ENCODE assay signal across 8 cellular contexts in the genomic region with DNA sequence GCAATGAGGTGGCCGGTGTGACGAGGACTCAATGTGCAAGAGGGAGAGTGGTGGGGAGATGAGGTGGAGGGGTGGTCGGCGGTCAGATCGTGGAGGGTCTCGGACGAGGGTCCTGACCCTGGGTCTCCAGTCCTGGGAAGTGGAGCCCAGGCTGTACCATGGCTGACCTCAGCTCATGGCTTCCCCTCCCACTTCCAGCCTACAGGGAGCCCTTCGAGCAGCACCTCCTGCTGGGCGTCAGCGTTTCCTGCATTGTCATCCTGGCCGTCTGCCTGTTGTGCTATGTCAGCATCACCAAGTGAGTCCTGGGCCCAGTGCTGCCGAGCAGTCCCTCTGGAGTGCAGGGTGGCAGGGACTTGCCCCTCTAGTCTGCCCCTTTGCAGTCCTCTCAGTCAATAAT. TPM values are rescaled to one million over a fixed set of nuclear protein-coding genes. Genes with fewer than 3 reads are reported as not detected.
A peak's percentile ranks its signal among the peaks of the same experiment; 100 is the strongest.
DNase-seq lines count a peak whose midpoint lies in the region; ATAC-seq, FAIRE-seq and TF ChIP-seq lines count a peak whose summit lies in the region.

No MANE protein-coding gene starts in this region.

- no peak overlapping the region for H2BK15ac ChIP-seq in H1 (ENCODE audit: low read length)

- peaks cover 89% of the 10 kb centered on the region for H3K36me3 Mint-ChIP-seq in T-helper 2 cell treated with Interferon-gamma antibody and Interleukin-4, amounts not matched to agents 5 μg/mL and 100 μg/mL, for 36 hours (ENCODE audit: low read depth)

- H3K27me3 ChIP-seq in H1 (replicated peaks in 1 of 4; ENCODE audit: control insufficient read depth in 3 of 4, extremely low read depth in 1 of 4, insufficient read depth in 3 of 4, low read length in 3 of 4) = no peaks in the 10 kb centered on the region
- no peaks in the 10 kb centered on the region for H3K27me3 ChIP-seq in neutrophil

- no peak overlapping the region for H3K14ac ChIP-seq in H1 (ENCODE audit: insufficient read length)

- H4K91ac ChIP-seq in H1 (replicated peaks; ENCODE audit: insufficient read length, low read length) = no peak overlapping the region

- ATAC-seq in activated CD4-positive, CD25-positive, alpha-beta regulatory T cell treated with anti-CD3 and anti-CD28 coated beads, Interleukin-2, amount 50 U/mL, for 24 hours = peak; percentile 48 to 67
- ATAC-seq in HG03378 (IDR thresholded peaks at IDR 0.05; ENCODE audit: unreplicated experiment) (no peak), HG02763 (IDR thresholded peaks at IDR 0.05; ENCODE audit: unreplicated experiment) (no peak)

- H3K4me1 Mint-ChIP-seq in T-helper 2 cell treated with Interferon-gamma antibody and Interleukin-4, amounts not matched to agents 5 μg/mL and 100 μg/mL, for 36 hours (ENCODE audit: low read depth) = peaks cover 16% of the 10 kb centered on the region

- H2AFZ ChIP-seq in H1 (ENCODE audit: low read length) = no peak overlapping the region

- no peak overlapping the region for H2BK5ac ChIP-seq in H1 (ENCODE audit: low read depth, low read length)

- H3K23me2 ChIP-seq in H1 (ENCODE audit: low read depth, low read length) = no peaks in the 10 kb centered on the region

- H2BK120ac ChIP-seq in H1 (replicated peaks; ENCODE audit: low read depth, low read length) = no peak overlapping the region

- H3K27ac ChIP-seq in H1 (ENCODE audit: low read depth, low read length) (no peak overlapping the region), neutrophil (peak overlapping the region; percentile 63)

- no peak overlapping the region for H3K4ac ChIP-seq in H1 (replicated peaks; ENCODE audit: insufficient read length, low read depth, low read length)

- H3K27me3 Mint-ChIP-seq in T-helper 2 cell treated with Interferon-gamma antibody and Interleukin-4, amounts not matched to agents 5 μg/mL and 100 μg/mL, for 36 hours (ENCODE audit: low read depth) = no peaks in the 10 kb centered on the region

- DNase-seq in activated CD4-positive, CD25-positive, alpha-beta regulatory T cell (lab: John Stamatoyannopoulos, UW) = no peak
- peak; percentile 23 for DNase-seq in T-helper 2 cell treated with Interferon-gamma antibody and Interleukin-4, amounts not matched to agents 5 μg/mL and 100 μg/mL, for 36 hours (ENCODE audit: low spot score)
- DNase-seq in H1 (ENCODE audit: low read depth in 1 of 2, low spot score in 2 of 2) = peak; percentile 41 to 83
- DNase-seq in anterior cingulate cortex (lab: John Stamatoyannopoulos, UW) = no peak

- H3K79me1 ChIP-seq in H1 (ENCODE audit: low read depth, low read length) = no peaks in the 10 kb centered on the region

- no peaks in the 10 kb centered on the region for H3K9me3 Mint-ChIP-seq in T-helper 2 cell treated with Interferon-gamma antibody and Interleukin-4, amounts not matched to agents 5 μg/mL and 100 μg/mL, for 36 hours

- H3K4me3 Mint-ChIP-seq in T-helper 2 cell treated with Interferon-gamma antibody and Interleukin-4, amounts not matched to agents 5 μg/mL and 100 μg/mL, for 36 hours = no peak overlapping the region

- H3K36me3 ChIP-seq in H1 (ENCODE audit: control insufficient read depth in 2 of 4, insufficient read depth in 4 of 4, low read length in 3 of 4) (peaks cover 0 to 19% (median 2%) of the 10 kb centered on the region in 4 experiments; a peak in 5 of 8 replicates), neutrophil (peaks cover 99% of the 10 kb centered on the region)

- no peak for TF ChIP-seq EP300 in H1 (IDR thresholded peaks at IDR 0.05; ENCODE audit: borderline replicate concordance in 1 of 2, low read depth in 2 of 2, low read length in 2 of 2)

- FAIRE-seq in H1 (lab: Jason Lieb, UNC) = peak; percentile 7

- H3K23ac ChIP-seq in H1 (ENCODE audit: insufficient read length) = no peak overlapping the region

- H4K5ac ChIP-seq in H1 (ENCODE audit: insufficient read length, low read depth, low read length) = no peak overlapping the region

- H3K4me1 ChIP-seq in H1 (replicated peaks in 1 of 4; ENCODE audit: control insufficient read depth in 3 of 4, insufficient read depth in 4 of 4, low read length in 3 of 4) (0 out of 7 replicates have a peak, but pooled peaks cover 0 to 2% (median 0%) of the 10 kb centered on the region in 4 experiments), neutrophil (ENCODE audit: control insufficient read depth in 1 of 2, insufficient read depth in 1 of 2, low read depth in 1 of 2, low read length in 1 of 2) (no peaks in the 10 kb centered on the region)

- H4K8ac ChIP-seq in H1 (ENCODE audit: extremely low read depth, insufficient read depth, low read length) = no peak overlapping the region; the same call in 1 of the 2 replicates

- no peak overlapping the region for H3K56ac ChIP-seq in H1 (replicated peaks; ENCODE audit: insufficient read length, low read depth, low read length)

- peak; percentile 68 to 74 (median 74) for TF ChIP-seq CTCF in H1 (IDR thresholded peaks at IDR 0.05; ENCODE audit: control extremely low read depth in 1 of 3, insufficient read depth in 1 of 3, low read depth in 1 of 3, low read length in 3 of 3)
- TF ChIP-seq CTCF in neutrophil (IDR thresholded peaks at IDR 0.05) = no peak

- no peak overlapping the region for H2AK5ac ChIP-seq in H1 (ENCODE audit: low read depth, low read length)

- no peaks in the 10 kb centered on the region for H4K20me1 ChIP-seq in H1 (replicated peaks in 1 of 2; ENCODE audit: control insufficient read depth in 1 of 2, insufficient read depth in 2 of 2, low read length in 2 of 2)

- no peak overlapping the region for H2BK20ac ChIP-seq in H1 (ENCODE audit: low read length)

- no peaks in the 10 kb centered on the region for H3K79me2 ChIP-seq in H1 (ENCODE audit: control insufficient read depth in 1 of 2, insufficient read depth in 2 of 2, low read length in 2 of 2)

- no peak overlapping the region for H2BK12ac ChIP-seq in H1 (ENCODE audit: low read depth, low read length)

- POLR2A ChIA-PET in H1 (lab: Charles Lee; ENCODE audit: partially characterized antibody) = interaction anchor here (1.0 to 2.5 kb wide), 3 partner anchors 11 to 121 kb away, joined by 3 to 6 read pairs (median 3); no protein-coding TSS in a partner anchor

- H3K9me3 ChIP-seq in H1 (ENCODE audit: insufficient read depth in 2 of 2, low read depth in 1 of 2, low read length in 1 of 2) (peaks cover 3 to 4% of the 10 kb centered on the region in 2 experiments; a peak in 2 of 4 replicates), neutrophil (no peaks in the 10 kb centered on the region)

- CTCF ChIA-PET in H1 (lab: Charles Lee; ENCODE audit: partially characterized antibody) = interaction anchor here (0.6 to 5.7 kb wide), 25 partner anchors 10 to 180 kb away, joined by 3 to 55 read pairs (median 3); no protein-coding TSS in a partner anchor

- H3K4me3 ChIP-seq in H1 (ENCODE audit: extremely low read depth in 1 of 4, insufficient read depth in 2 of 4, low read depth in 3 of 4, low read length in 4 of 4) (no peak overlapping the region), neutrophil (ENCODE audit: low read depth in 1 of 2, low read length in 1 of 2) (no peak overlapping the region)

- no peak overlapping the region for H3K9ac ChIP-seq in H1 (replicated peaks in 1 of 4; ENCODE audit: extremely low read depth in 1 of 4, low read depth in 3 of 4, low read length in 3 of 4)

- no peak overlapping the region for H3K18ac ChIP-seq in H1 (ENCODE audit: extremely low read depth, low read length)

- no peak overlapping the region for H3K4me2 ChIP-seq in H1 (ENCODE audit: insufficient read depth in 1 of 2, low read depth in 2 of 2, low read length in 2 of 2)

- TF ChIP-seq POLR2A in H1 (IDR thresholded peaks at IDR 0.05; ENCODE audit: control extremely low read depth in 1 of 2, low read depth in 2 of 2, low read length in 2 of 2) = no peak

- H3K27ac Mint-ChIP-seq in T-helper 2 cell treated with Interferon-gamma antibody and Interleukin-4, amounts not matched to agents 5 μg/mL and 100 μg/mL, for 36 hours = peak overlapping the region; percentile 77

- TF ChIP-seq RAD21 in H1 (IDR thresholded peaks at IDR 0.05 in 1 of 2, conservative IDR thresholded peaks at IDR 0.05 in 1 of 2; ENCODE audit: low read depth in 2 of 2, low read length in 2 of 2) = peak; percentile 54 to 72

- 80% methylated on average over 12 of the region's 12 CpGs; no CpG with 5 or more reads in 1 of the 2 experiments for WGBS in H1 (ENCODE audit: extremely low coverage in 1 of 2, insufficient coverage in 1 of 2, insufficient read length in 1 of 2, insufficient replicate concordance in 2 of 2, low coverage in 1 of 2, low lambda C conversion rate in 2 of 2, missing lambda C conversion rate in 1 of 2), 2 experiments

TF ChIP-seq in H1, 55 proteins besides CTCF, POLR2A, EP300 and RAD21:
- TF ChIP-seq CREB1 (IDR thresholded peaks at IDR 0.05) = 0 out of 2 replicates have a peak, but pooled peaks have one; percentile 24
- peak; percentile 96 for TF ChIP-seq BACH1 (IDR thresholded peaks at IDR 0.05; ENCODE audit: low read length)
- no peak for TF ChIP-seq SIRT6 (IDR thresholded peaks at IDR 0.05; ENCODE audit: low read length)
- TF ChIP-seq MAFK (IDR thresholded peaks at IDR 0.05; ENCODE audit: low read depth, low read length) = peak; percentile 88
- TF ChIP-seq, protein P1, sequence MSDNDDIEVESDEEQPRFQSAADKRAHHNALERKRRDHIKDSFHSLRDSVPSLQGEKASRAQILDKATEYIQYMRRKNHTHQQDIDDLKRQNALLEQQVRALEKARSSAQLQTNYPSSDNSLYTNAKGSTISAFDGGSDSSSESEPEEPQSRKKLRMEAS (IDR thresholded peaks at IDR 0.05) = 0 out of 2 replicates have a peak, but pooled peaks have one; percentile 14

RNA-seq across cellular contexts. Expression of a gene that starts 41.8 kb away (rescaled TPM):
- 29.4 and 32.7 TPM in 2 replicates for total RNA-seq in H1 (2021; fragmentation: NEBNext Ultra II Directional; extraction: Animal tissue kit (Norgen Biotek cat#: 25700))
- polyA plus RNA-seq in H1 (2011; rRNA removed) = 29.1 and 38.2 TPM in 2 replicates
- 25.4 TPM for polyA plus RNA-seq in H1 (2011; cell fraction: cytosol; rRNA removed)
- 31.2 TPM for polyA plus RNA-seq in H1 (2011; cell fraction: nucleus; rRNA removed)
- polyA plus RNA-seq in H1 (2012, experiment 1 of 2) = 22.5 to 25.9 TPM (median 24.5 TPM) in 4 replicates
- polyA plus RNA-seq in H1 (2012, experiment 2 of 2) = 21.4 TPM
- polyA plus RNA-seq in H1 (2013, experiment 1 of 2) = 34.5 TPM
- polyA plus RNA-seq in H1 (2013, experiment 2 of 2) = 34.4 TPM
- polyA minus RNA-seq in H1 (2011; rRNA and poly(A)+ RNA removed) = 26.9 and 37.0 TPM in 2 replicates
- polyA minus RNA-seq in H1 (2011; cell fraction: cytosol; rRNA and poly(A)+ RNA removed) = 15.6 TPM
- 17.7 TPM for polyA minus RNA-seq in H1 (2011; cell fraction: nucleus; rRNA and poly(A)+ RNA removed)

RNA-seq across cellular contexts. Expression of a gene that starts 46.4 kb away (rescaled TPM):
- total RNA-seq in H1 (2021; fragmentation: NEBNext Ultra II Directional; extraction: Animal tissue kit (Norgen Biotek cat#: 25700)) = 0.34 TPM in 2 replicates
- 0.70 and 0.75 TPM in 2 replicates for polyA plus RNA-seq in H1 (2011; rRNA removed)
- polyA plus RNA-seq in H1 (2011; cell fraction: cytosol; rRNA removed) = 0.79 TPM
- polyA plus RNA-seq in H1 (2011; cell fraction: nucleus; rRNA removed) = 0.43 TPM
- polyA plus RNA-seq in H1 (2012, experiment 1 of 2) = 0.29 to 0.58 TPM (median 0.34 TPM) in 4 replicates
- 0.33 TPM for polyA plus RNA-seq in H1 (2012, experiment 2 of 2)
- polyA plus RNA-seq in H1 (2013, experiment 1 of 2) = 0.97 TPM
- polyA plus RNA-seq in H1 (2013, experiment 2 of 2) = 0.96 TPM
- polyA minus RNA-seq in H1 (2011; rRNA and poly(A)+ RNA removed) = 1.1 and 1.9 TPM in 2 replicates
- polyA minus RNA-seq in H1 (2011; cell fraction: cytosol; rRNA and poly(A)+ RNA removed) = not detected
- polyA minus RNA-seq in H1 (2011; cell fraction: nucleus; rRNA and poly(A)+ RNA removed) = not detected

Comparison
In these comparisons a context has a peak if more than half of its experiments do, and no peak if none do; other contexts are left out.
1. ATAC-seq: peak in activated CD4-positive, CD25-positive, alpha-beta regulatory T cell treated with anti-CD3 and anti-CD28 coated beads, Interleukin-2, amount 50 U/mL, for 24 hours (2 of 2); none in HG03378 (single experiment) and HG02763 (single experiment).
2. DNase-seq: peak in T-helper 2 cell treated with Interferon-gamma antibody and Interleukin-4, amounts not matched to agents 5 μg/mL and 100 μg/mL, for 36 hours (single experiment) and H1 (2 of 2); none in activated CD4-positive, CD25-positive, alpha-beta regulatory T cell (0 of 4) and anterior cingulate cortex (0 of 58).